Comparison of ENCODE assay signal across 12 cellular contexts in the genomic region with DNA sequence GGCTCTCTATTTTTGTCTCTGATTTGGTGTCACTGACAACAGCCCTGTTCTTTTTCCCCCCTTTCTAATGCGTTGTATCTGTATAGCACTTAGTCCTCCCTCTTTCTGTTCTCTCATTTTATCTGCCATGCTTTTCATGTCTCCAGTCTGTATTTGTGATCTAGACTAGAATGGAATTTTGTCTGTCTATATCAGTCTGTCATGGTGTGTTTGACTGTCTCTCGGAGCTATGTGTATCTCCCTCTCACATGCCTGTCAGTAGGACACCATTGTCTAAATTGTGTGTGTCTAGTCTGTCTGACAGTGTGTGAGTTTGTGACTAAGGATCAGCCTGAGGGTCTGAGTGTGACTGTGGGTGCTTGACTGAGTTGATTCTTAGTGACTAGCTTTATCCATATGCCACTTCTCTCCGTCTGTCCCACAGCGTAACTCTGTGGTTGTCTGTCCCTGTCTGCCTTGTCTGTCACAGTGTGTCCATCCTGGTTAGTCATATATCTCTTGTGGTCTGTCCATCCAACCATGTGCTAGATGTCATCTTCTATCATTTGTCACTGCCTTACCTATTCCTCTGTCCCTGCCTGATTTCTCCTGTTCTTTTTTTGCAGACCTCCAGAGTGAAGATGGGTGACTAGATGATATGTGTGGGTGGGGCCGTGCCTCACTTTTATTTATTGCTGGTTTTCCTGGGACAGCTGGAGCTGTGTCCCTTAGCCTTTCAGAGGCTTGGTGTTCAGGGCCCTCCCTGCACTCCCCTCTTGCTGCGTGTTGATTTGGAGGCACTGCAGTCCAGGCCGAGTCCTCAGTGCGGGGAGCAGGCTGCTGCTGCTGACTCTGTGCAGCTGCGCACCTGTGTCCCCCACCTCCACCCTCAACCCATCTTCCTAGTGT. TPM values are rescaled to one million over a fixed set of nuclear protein-coding genes. Genes with fewer than 3 reads are reported as not detected.
DNase-seq lines count a peak whose midpoint lies in the region; ATAC-seq lines count a peak whose summit lies in the region.
"Had no signal": no experiment of that assay in that cellular context is flagged by ENCODE, and none has a peak within 500 bp of the region (broad histone marks: within the 10 kb centered on the region; RNA-seq: fewer than 3 reads in every experiment).

No MANE protein-coding gene starts in this region.

- no peak for DNase-seq in T-helper 1 cell
- DNase-seq in MV-4-11 (lab: John Stamatoyannopoulos, UW), result peak; percentile 29
- DNase-seq in central memory CD8-positive, alpha-beta T cell (ENCODE audit: low spot score in 2 of 2), result no peak
- DNase-seq in trophoblast cell, result no peak
- no peak for DNase-seq in NCI-H187 (lab: John Stamatoyannopoulos, UW)
- no peak for DNase-seq in cerebellum (ENCODE audit: low spot score)
- DNase-seq: activated CD4-positive, alpha-beta T cell treated with anti-CD3 and anti-CD28 coated beads, Interleukin-2, amount 50 U/mL, for 4 hours; foreskin melanocyte; mucosa of descending colon had no signal

- H2BK120ac ChIP-seq in trophoblast cell (ENCODE audit: insufficient read depth, low read length, poor library complexity), result no peak overlapping the region

- no peak overlapping the region for H3K4me2 ChIP-seq in trophoblast cell (ENCODE audit: low read length)

- no peaks in the 10 kb centered on the region for H3K9me3 ChIP-seq in trophoblast cell (ENCODE audit: insufficient read depth, low read depth, low read length)
- H3K9me3 ChIP-seq: breast epithelium, mucosa of descending colon had no signal

- no peak overlapping the region for H2BK5ac ChIP-seq in trophoblast cell (ENCODE audit: low read depth, low read length, poor library complexity)

- no peak overlapping the region for H2AFZ ChIP-seq in trophoblast cell (ENCODE audit: insufficient read depth, low read length, poor library complexity)

- peaks cover 17% of the 10 kb centered on the region for H3K79me1 ChIP-seq in trophoblast cell (ENCODE audit: low read length)

- H2AK5ac ChIP-seq in trophoblast cell (ENCODE audit: low read length), result no peak overlapping the region

- no peak for ATAC-seq in central memory CD8-positive, alpha-beta T cell (replicated peaks; ENCODE audit: extremely low read depth, poor library complexity, severe bottlenecking)
- ATAC-seq in HG02763 (IDR thresholded peaks at IDR 0.05; ENCODE audit: unreplicated experiment), result no peak
- ATAC-seq: mucosa of descending colon had no signal

- H3K9me3 Mint-ChIP-seq in T-helper 1 cell treated with Interleukin-12 subunit alpha and Interleukin-12 subunit beta and Interleukin-4 antibody, amounts not matched to agents 30 μg/mL and 1 μg/mL, for 36 hours, result no peaks in the 10 kb centered on the region
- no peaks in the 10 kb centered on the region for H3K9me3 Mint-ChIP-seq in central memory CD8-positive, alpha-beta T cell

- peaks cover 20% of the 10 kb centered on the region for H3K36me3 Mint-ChIP-seq in T-helper 1 cell treated with Interleukin-12 subunit alpha and Interleukin-12 subunit beta and Interleukin-4 antibody, amounts not matched to agents 30 μg/mL and 1 μg/mL, for 36 hours (ENCODE audit: low read depth)
- peaks cover 14% of the 10 kb centered on the region for H3K36me3 Mint-ChIP-seq in central memory CD8-positive, alpha-beta T cell (ENCODE audit: insufficient read depth)

- H3K27ac ChIP-seq in trophoblast cell (ENCODE audit: low read depth, low read length), result no peak overlapping the region

- no peak overlapping the region for H3K4me3 ChIP-seq in trophoblast cell (ENCODE audit: low read depth, low read length)
- H3K4me3 ChIP-seq: mucosa of descending colon had no signal

- WGBS in trophoblast cell (ENCODE audit: extremely low coverage, insufficient coverage, insufficient read length), result no CpG with 5 or more reads among the region's 9 CpGs

- no peaks in the 10 kb centered on the region for H3K27me3 Mint-ChIP-seq in T-helper 1 cell treated with Interleukin-12 subunit alpha and Interleukin-12 subunit beta and Interleukin-4 antibody, amounts not matched to agents 30 μg/mL and 1 μg/mL, for 36 hours (ENCODE audit: low read depth)
- no peaks in the 10 kb centered on the region for H3K27me3 Mint-ChIP-seq in central memory CD8-positive, alpha-beta T cell

- H4K91ac ChIP-seq in trophoblast cell (ENCODE audit: low read depth, low read length), result no peak overlapping the region

- peak overlapping the region; percentile 70 for H3K4me3 Mint-ChIP-seq in T-helper 1 cell treated with Interleukin-12 subunit alpha and Interleukin-12 subunit beta and Interleukin-4 antibody, amounts not matched to agents 30 μg/mL and 1 μg/mL, for 36 hours
- peak overlapping the region; percentile 89 for H3K4me3 Mint-ChIP-seq in central memory CD8-positive, alpha-beta T cell

- no peak overlapping the region for H4K8ac ChIP-seq in trophoblast cell (ENCODE audit: low read depth, low read length)

- no peak overlapping the region for H3K27ac Mint-ChIP-seq in T-helper 1 cell treated with Interleukin-12 subunit alpha and Interleukin-12 subunit beta and Interleukin-4 antibody, amounts not matched to agents 30 μg/mL and 1 μg/mL, for 36 hours
- H3K27ac Mint-ChIP-seq in central memory CD8-positive, alpha-beta T cell (ENCODE audit: low read depth), result no peak overlapping the region

- H3K4me1 ChIP-seq in trophoblast cell (ENCODE audit: control insufficient read depth in 1 of 2, insufficient read depth in 2 of 2, low read length in 2 of 2), result peaks cover 16 to 22% of the 10 kb centered on the region in 2 experiments

- H3K27me3 ChIP-seq in trophoblast cell (ENCODE audit: insufficient read depth, low read length), result no peaks in the 10 kb centered on the region
- H3K27me3 ChIP-seq: breast epithelium had no signal

- H4K12ac ChIP-seq in trophoblast cell (ENCODE audit: low read depth, low read length), result no peak overlapping the region

- no peak overlapping the region for H2BK12ac ChIP-seq in trophoblast cell (ENCODE audit: low read length)

- H3K9ac ChIP-seq in trophoblast cell (ENCODE audit: low read length), result peak overlapping the region; percentile 22

- H3K23ac ChIP-seq in trophoblast cell (ENCODE audit: low read length), result no peak overlapping the region

- H3K79me2 ChIP-seq in trophoblast cell (ENCODE audit: control insufficient read depth, insufficient read depth, low read length, poor library complexity), result peaks cover 18% of the 10 kb centered on the region

- peaks cover 34% of the 10 kb centered on the region in 2 experiments for H3K36me3 ChIP-seq in trophoblast cell (ENCODE audit: control insufficient read depth in 1 of 2, insufficient read depth in 2 of 2, low read length in 2 of 2)
- H3K36me3 ChIP-seq: breast epithelium had no signal

- peaks cover 51% of the 10 kb centered on the region for H3K4me1 Mint-ChIP-seq in T-helper 1 cell treated with Interleukin-12 subunit alpha and Interleukin-12 subunit beta and Interleukin-4 antibody, amounts not matched to agents 30 μg/mL and 1 μg/mL, for 36 hours (ENCODE audit: low read depth)
- H3K4me1 Mint-ChIP-seq in central memory CD8-positive, alpha-beta T cell, result peaks cover 38% of the 10 kb centered on the region

- no peak overlapping the region for H3K18ac ChIP-seq in trophoblast cell (ENCODE audit: low read length)

- H3K4ac ChIP-seq in trophoblast cell (ENCODE audit: low read depth, low read length), result no peak overlapping the region

- no peak overlapping the region for H3K14ac ChIP-seq in trophoblast cell (ENCODE audit: low read length)

RNA-seq across cellular contexts. Expression of a gene that starts 1.4 kb away (rescaled TPM):
- polyA plus RNA-seq in trophoblast cell (2013), result 32.4 and 35.1 TPM in 2 replicates
- total RNA-seq in cerebellum, result 59.3 TPM

RNA-seq across cellular contexts. Expression of a gene that starts 2.9 kb away (rescaled TPM):
- 71.6 and 76.4 TPM in 2 replicates for polyA plus RNA-seq in trophoblast cell (2013)
- 89.9 TPM for total RNA-seq in cerebellum

RNA-seq across cellular contexts. Expression of a gene that starts 7.8 kb away (rescaled TPM):
- 11.7 and 12.3 TPM in 2 replicates for polyA plus RNA-seq in trophoblast cell (2013)
- 14.2 TPM for total RNA-seq in cerebellum

RNA-seq across cellular contexts. Expression of a gene that starts 13.8 kb away (rescaled TPM):
- 2.4 TPM in 2 replicates for polyA plus RNA-seq in trophoblast cell (2013)
- 5.2 TPM for total RNA-seq in cerebellum

RNA-seq across cellular contexts. Expression of a gene that starts 30.9 kb away (rescaled TPM):
- 11.1 and 11.7 TPM in 2 replicates for polyA plus RNA-seq in trophoblast cell (2013)
- 14.0 TPM for total RNA-seq in cerebellum
